Comparison of ENCODE assay signal across 25 cellular contexts in genomic region chr16:14513389-14514107, GRCh38.
"Had no signal": no experiment of that assay in that cellular context is flagged by ENCODE, and none has a peak within 500 bp of the region (broad histone marks: within the 10 kb centered on the region; RNA-seq: fewer than 3 reads in every experiment).

No MANE protein-coding gene starts in this region.

- H3K27me3 ChIP-seq: hepatocyte, suprapubic skin, transverse colon, uterus had no signal

- H3K27ac ChIP-seq: hepatocyte, left ventricle myocardium inferior, psoas muscle, suprapubic skin, transverse colon, uterus had no signal

- H3K9me3 ChIP-seq: left ventricle myocardium inferior, psoas muscle, suprapubic skin, transverse colon, uterus had no signal

- H3K4me3 Mint-ChIP-seq: activated CD4-positive, alpha-beta memory T cell treated with anti-CD3 and anti-CD28 coated beads, Interleukin-2, amount 10 ng/mL, durations not matched to agents 7 days and 5 days; activated naive CD4-positive, alpha-beta T cell treated with anti-CD3 and anti-CD28 coated beads, Interleukin-2, amount 50 U/mL, for 24 hours; brain; immature natural killer cell; mesothelial cell of epicardium; natural killer cell treated with Interleukin-12 subunit alpha and Interleukin-12 subunit beta and Interleukin-15 and Interleukin-18, amount 100 ng/mL, for 72 hours; stimulated activated naive CD8-positive, alpha-beta T cell treated with anti-CD3 and anti-CD28 coated beads, Interleukin-15, Interleukin-2, amounts not matched to agents 100 ng/mL and 50 ng/mL, for 24 hours; T-helper 1 cell treated with Interleukin-12 subunit alpha and Interleukin-12 subunit beta and Interleukin-4 antibody, amounts not matched to agents 30 μg/mL and 1 μg/mL, for 36 hours had no signal

- ATAC-seq: natural killer cell treated with Interleukin-12 subunit alpha and Interleukin-12 subunit beta and Interleukin-15 and Interleukin-18, amount 100 ng/mL, for 72 hours; psoas muscle; right cardiac atrium had no signal

- H3K36me3 ChIP-seq: left ventricle myocardium inferior, suprapubic skin, transverse colon, uterus had no signal

- H3K4me3 ChIP-seq: hepatocyte, left ventricle myocardium inferior, psoas muscle, suprapubic skin, transverse colon, uterus had no signal

- H3K4me1 ChIP-seq: uterus had no signal

- H3K27me3 Mint-ChIP-seq: activated CD4-positive, alpha-beta memory T cell treated with anti-CD3 and anti-CD28 coated beads, Interleukin-2, amount 10 ng/mL, durations not matched to agents 7 days and 5 days; activated naive CD4-positive, alpha-beta T cell treated with anti-CD3 and anti-CD28 coated beads, Interleukin-2, amount 50 U/mL, for 24 hours; brain; natural killer cell treated with Interleukin-12 subunit alpha and Interleukin-12 subunit beta and Interleukin-15 and Interleukin-18, amount 100 ng/mL, for 72 hours; stimulated activated naive CD8-positive, alpha-beta T cell treated with anti-CD3 and anti-CD28 coated beads, Interleukin-15, Interleukin-2, amounts not matched to agents 100 ng/mL and 50 ng/mL, for 24 hours had no signal

- DNase-seq: activated CD4-positive, alpha-beta memory T cell treated with anti-CD3 and anti-CD28 coated beads, Interleukin-2, amount 10 ng/mL, durations not matched to agents 7 days and 5 days; activated CD4-positive, alpha-beta T cell treated with anti-CD3 and anti-CD28 coated beads for 48 hours; activated gamma-delta T cell treated with Interleukin-2 at 50 U/mL for 16 hours; anterior cingulate cortex; central memory CD4-positive, alpha-beta T cell; dermis blood vessel endothelial cell; effector CD8-positive, alpha-beta T cell; glutamatergic neuron; immature natural killer cell; kidney glomerular epithelial cell; left ventricle myocardium inferior; psoas muscle; right cardiac atrium; stimulated activated CD4-positive, alpha-beta T cell treated with anti-CD3 and anti-CD28 coated beads, Interleukin-12 subunit alpha, Interleukin-12 subunit beta, amount 100 ng/mL, for 4 hours; stimulated activated CD4-positive, alpha-beta T cell treated with anti-CD3 and anti-CD28 coated beads, Interleukin-4, amount 100 ng/mL, for 4 hours; transverse colon; uterus had no signal

- H3K9me3 Mint-ChIP-seq: activated CD4-positive, alpha-beta memory T cell treated with anti-CD3 and anti-CD28 coated beads, Interleukin-2, amount 10 ng/mL, durations not matched to agents 7 days and 5 days; activated naive CD4-positive, alpha-beta T cell treated with anti-CD3 and anti-CD28 coated beads, Interleukin-2, amount 50 U/mL, for 24 hours; brain; immature natural killer cell; mesothelial cell of epicardium; natural killer cell treated with Interleukin-12 subunit alpha and Interleukin-12 subunit beta and Interleukin-15 and Interleukin-18, amount 100 ng/mL, for 72 hours; stimulated activated naive CD8-positive, alpha-beta T cell treated with anti-CD3 and anti-CD28 coated beads, Interleukin-15, Interleukin-2, amounts not matched to agents 100 ng/mL and 50 ng/mL, for 24 hours; T-helper 1 cell treated with Interleukin-12 subunit alpha and Interleukin-12 subunit beta and Interleukin-4 antibody, amounts not matched to agents 30 μg/mL and 1 μg/mL, for 36 hours had no signal

- H3K36me3 Mint-ChIP-seq: natural killer cell treated with Interleukin-12 subunit alpha and Interleukin-12 subunit beta and Interleukin-15 and Interleukin-18, amount 100 ng/mL, for 72 hours had no signal

- H3K27ac Mint-ChIP-seq: activated CD4-positive, alpha-beta memory T cell treated with anti-CD3 and anti-CD28 coated beads, Interleukin-2, amount 10 ng/mL, durations not matched to agents 7 days and 5 days; activated naive CD4-positive, alpha-beta T cell treated with anti-CD3 and anti-CD28 coated beads, Interleukin-2, amount 50 U/mL, for 24 hours; brain; immature natural killer cell; mesothelial cell of epicardium; natural killer cell treated with Interleukin-12 subunit alpha and Interleukin-12 subunit beta and Interleukin-15 and Interleukin-18, amount 100 ng/mL, for 72 hours; stimulated activated naive CD8-positive, alpha-beta T cell treated with anti-CD3 and anti-CD28 coated beads, Interleukin-15, Interleukin-2, amounts not matched to agents 100 ng/mL and 50 ng/mL, for 24 hours; T-helper 1 cell treated with Interleukin-12 subunit alpha and Interleukin-12 subunit beta and Interleukin-4 antibody, amounts not matched to agents 30 μg/mL and 1 μg/mL, for 36 hours had no signal
